ENCODE assay signal across 12 cellular contexts in genomic region chr7:142768885-142769284, GRCh38. TPM values are rescaled to one million over a fixed set of nuclear protein-coding genes. Genes with fewer than 3 reads are reported as not detected.
A peak's percentile ranks its signal among the peaks of the same experiment; 100 is the strongest.
DNase-seq lines count a peak whose midpoint lies in the region; ATAC-seq and TF ChIP-seq lines count a peak whose summit lies in the region.
"Not testable (repeated sequence)": the region's sequence is repeated elsewhere in the genome, so short reads cannot be mapped to it uniquely, and the experiment has no call there.
"Had no signal": no experiment of that assay in that cellular context is flagged by ENCODE, and none has a peak within 500 bp of the region (broad histone marks: within the 10 kb centered on the region; RNA-seq: fewer than 3 reads in every experiment).

No MANE protein-coding gene starts in this region.

- 40 to 54% methylated on average over 3 of the region's 3 CpGs for WGBS in body of pancreas, 2 donors

- not testable (repeated sequence) for TF ChIP-seq POLR2A in body of pancreas (IDR thresholded peaks at IDR 0.05)

- H3K4me1 ChIP-seq in body of pancreas, result peaks cover 58% of the 10 kb centered on the region

- peak overlapping the region; percentile 32 to 86 (median 84) for H3K27ac ChIP-seq in body of pancreas

- intact Hi-C loops in body of pancreas (cut with DNase I); cardiac septum (cut with DNase I): not testable (repeated sequence)

- not testable (repeated sequence) for H3K36me3 ChIP-seq in body of pancreas (replicated peaks in 1 of 2; ENCODE audit: insufficient read depth in 1 of 2, low read depth in 2 of 2)

- not testable (repeated sequence) for TF ChIP-seq CTCF in body of pancreas (IDR thresholded peaks at IDR 0.05)

- DNase-seq in body of pancreas, result peak in 3 of 4 donors; percentile 50 to 78 (median 76)
- peak; percentile 41 for DNase-seq in cardiac septum (ENCODE audit: low spot score)
- peak; percentile 5 for DNase-seq in mesenteric fat pad (ENCODE audit: low spot score)

- ATAC-seq in body of pancreas, result not testable (repeated sequence)

- H3K9me3 ChIP-seq in body of pancreas, result not testable (repeated sequence)

- not testable (repeated sequence) for H3K27me3 ChIP-seq in body of pancreas

- H3K4me3 ChIP-seq in body of pancreas, result not testable (repeated sequence)

RNA-seq across cellular contexts. Expression of gene PRSS2, which starts 1.9 kb away (rescaled TPM):
- total RNA-seq in body of pancreas (over 10,000 TPM; 15,993 to 74,693 TPM), cardiac septum (not detected), mesenteric fat pad (9.3 TPM)
- total RNA-seq: A172; A673; B cell; CD4-positive, alpha-beta memory T cell; CD4-positive, alpha-beta T cell; CD8-positive, alpha-beta memory T cell; CD8-positive, alpha-beta T cell; Daoy had no signal

RNA-seq across cellular contexts. Expression of gene PRSS1, which starts 19.6 kb away (rescaled TPM):
- over 10,000 TPM; 29,602 to 44,177 TPM for total RNA-seq in body of pancreas
- total RNA-seq in cardiac septum, result not detected
- 5.0 TPM for total RNA-seq in mesenteric fat pad
- total RNA-seq: A172; A673; B cell; CD4-positive, alpha-beta T cell; CD4-positive, CD25-positive, alpha-beta regulatory T cell; CD8-positive, alpha-beta memory T cell; CD8-positive, alpha-beta T cell; Daoy had no signal

Comparison
In these comparisons a context has a peak if more than half of its experiments do, and no peak if none do; other contexts are left out.
1. DNase-seq: peak in every context shown above with its lines; median percentile 76 in body of pancreas; 41 in cardiac septum; 5 in mesenteric fat pad.
2. RNA of gene PRSS2, which starts 1.9 kb away (total RNA-seq): 15,993 to 74,693 TPM in body of pancreas; 9.3 TPM in mesenteric fat pad (single experiment) and not detected in cardiac septum (single experiment); every median in the first group is over 1,000 times any median in the second.
3. RNA of gene PRSS1, which starts 19.6 kb away (total RNA-seq): 29,602 to 44,177 TPM in body of pancreas; 5.0 TPM in mesenteric fat pad (single experiment) and not detected in cardiac septum (single experiment); every median in the first group is over 1,000 times any median in the second.